Comparison of ENCODE assay signal across 1 cellular context in genomic region chr2:54757496-54757895, GRCh38.
TF ChIP-seq lines count a peak whose summit lies in the region.

No MANE protein-coding gene starts in this region.

TF ChIP-seq in H1, 55 proteins besides CTCF, POLR2A, EP300 and RAD21 (continued from another document):
- no peak for TF ChIP-seq CHD7 (IDR thresholded peaks at IDR 0.05; ENCODE audit: insufficient replicate concordance, low read length)
- no peak for TF ChIP-seq TBP (IDR thresholded peaks at IDR 0.05; ENCODE audit: low read depth, low read length)
- no peak for TF ChIP-seq CBX5 (IDR thresholded peaks at IDR 0.05; ENCODE audit: low read depth, low read length)
- TF ChIP-seq SP2 (IDR thresholded peaks at IDR 0.05; ENCODE audit: low read length) = no peak
- no peak for TF ChIP-seq RFX5 (IDR thresholded peaks at IDR 0.05; ENCODE audit: borderline replicate concordance, low read depth, low read length)
- TF ChIP-seq SP1 (IDR thresholded peaks at IDR 0.05; ENCODE audit: low read depth, low read length) = no peak
- no peak for TF ChIP-seq EGR1 (IDR thresholded peaks at IDR 0.05; ENCODE audit: borderline replicate concordance, low read depth, low read length)
- no peak for TF ChIP-seq CBX8 (IDR thresholded peaks at IDR 0.05; ENCODE audit: borderline replicate concordance, low read depth, low read length)
- TF ChIP-seq TAF7 (optimal IDR thresholded peaks at IDR 0.05; ENCODE audit: borderline replicate concordance, low read depth, low read length) = no peak
- no peak for TF ChIP-seq JUND (IDR thresholded peaks at IDR 0.05; ENCODE audit: low read length)
- TF ChIP-seq FOSL1 (IDR thresholded peaks at IDR 0.05; ENCODE audit: insufficient read depth, low read depth, low read length) = no peak
- TF ChIP-seq, protein P1, sequence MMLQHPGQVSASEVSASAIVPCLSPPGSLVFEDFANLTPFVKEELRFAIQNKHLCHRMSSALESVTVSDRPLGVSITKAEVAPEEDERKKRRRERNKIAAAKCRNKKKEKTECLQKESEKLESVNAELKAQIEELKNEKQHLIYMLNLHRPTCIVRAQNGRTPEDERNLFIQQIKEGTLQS (IDR thresholded peaks at IDR 0.05; ENCODE audit: insufficient read depth, low read depth, low read length) = no peak
